8 cellular contexts compared by ENCODE assay signal in the genomic region with DNA sequence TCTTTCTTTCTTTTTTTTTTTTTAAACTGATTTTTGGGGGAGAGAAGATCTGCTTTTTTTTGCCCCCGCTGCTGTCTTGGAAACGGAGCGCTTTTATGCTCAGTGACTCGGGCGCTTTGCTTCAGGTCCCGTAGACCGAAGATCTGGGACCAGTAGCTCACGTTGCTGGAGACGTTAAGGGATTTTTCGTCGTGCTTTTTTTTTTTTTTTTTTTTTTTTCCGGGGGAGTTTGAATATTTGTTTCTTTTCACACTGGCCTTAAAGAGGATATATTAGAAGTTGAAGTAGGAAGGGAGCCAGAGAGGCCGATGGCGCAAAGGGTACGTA. TPM values are rescaled to one million over a fixed set of nuclear protein-coding genes. Genes with fewer than 3 reads are reported as not detected.
DNase-seq lines count a peak whose midpoint lies in the region; ATAC-seq and TF ChIP-seq lines count a peak whose summit lies in the region.

No MANE protein-coding gene starts in this region.

- peak overlapping the region; percentile 43 to 89 (median 73) for H3K4me3 Mint-ChIP-seq in naive thymus-derived CD8-positive, alpha-beta T cell

- H3K36me3 Mint-ChIP-seq in naive thymus-derived CD8-positive, alpha-beta T cell: peaks cover 0 to 5% (median 2%) of the 10 kb centered on the region in 3 donors

- peak overlapping the region; percentile 51 to 59 for H3K9ac ChIP-seq in duodenal mucosa (ENCODE audit: low read depth in 1 of 2, low read length in 2 of 2)

- H3K36me3 ChIP-seq in duodenal mucosa (ENCODE audit: control insufficient read depth in 1 of 2, insufficient read depth in 2 of 2, low read length in 2 of 2): no peaks in the 10 kb centered on the region

- POLR2A ChIA-PET in naive thymus-derived CD8-positive, alpha-beta T cell (lab: Charles Lee): no interaction called here

- in situ Hi-C loops in GM13976 (cut with MboI; ENCODE audit: low sequenced_read_pairs, unreplicated experiment): loop anchor here (25.0 kb wide), 1 partner anchor 798 kb away; no protein-coding TSS in a partner anchor

- H3K4me3 ChIP-seq in AG10803 (ENCODE audit: low read length) (peak overlapping the region; percentile 88), duodenal mucosa (ENCODE audit: low read depth in 1 of 2, low read length in 2 of 2) (peak overlapping the region; percentile 76 to 77)

- H3K9me3 ChIP-seq in duodenal mucosa (ENCODE audit: control insufficient read depth in 1 of 2, low read length in 2 of 2): no peaks in the 10 kb centered on the region

- peaks cover 0 to 10% (median 0%) of the 10 kb centered on the region in 9 donors for H3K9me3 Mint-ChIP-seq in naive thymus-derived CD8-positive, alpha-beta T cell

- no peak for DNase-seq in AG10803 (ENCODE audit: low read depth)
- DNase-seq in LHCN-M2 (ENCODE audit: low read depth): peak; percentile 8
- DNase-seq in naive thymus-derived CD8-positive, alpha-beta T cell: no peak
- DNase-seq in RPMI8226: no peak
- DNase-seq in GM13976 (ENCODE audit: low spot score): no peak
- DNase-seq in SKM-1 (lab: John Stamatoyannopoulos, UW; ENCODE audit: unreplicated experiment): no peak

- H3K27me3 Mint-ChIP-seq in naive thymus-derived CD8-positive, alpha-beta T cell: peaks cover 28 to 94% (median 67%) of the 10 kb centered on the region in 5 donors

- peaks cover 17 to 55% (median 48%) of the 10 kb centered on the region in 4 donors for H3K4me1 Mint-ChIP-seq in naive thymus-derived CD8-positive, alpha-beta T cell

- ATAC-seq in naive thymus-derived CD8-positive, alpha-beta T cell: no peak
- no peak for ATAC-seq in HG02642 (IDR thresholded peaks at IDR 0.05; ENCODE audit: poor library complexity, unreplicated experiment)

- TF ChIP-seq CTCF in AG10803 (conservative IDR thresholded peaks at IDR 0.05; ENCODE audit: low read length) (no peak), GM13976 (IDR thresholded peaks at IDR 0.05; ENCODE audit: borderline replicate concordance, control extremely low read depth, extremely low read depth, insufficient read depth, missing control alignments) (no peak)

- no peak overlapping the region for H3K27ac Mint-ChIP-seq in naive thymus-derived CD8-positive, alpha-beta T cell

- H3K4me1 ChIP-seq in duodenal mucosa (ENCODE audit: control insufficient read depth in 1 of 2, insufficient read depth in 2 of 2, low read length in 2 of 2): peaks cover 8 to 25% of the 10 kb centered on the region in 2 donors

- H3K27ac ChIP-seq in duodenal mucosa (ENCODE audit: low read depth, low read length): no peak overlapping the region

- peaks cover 42 to 73% of the 10 kb centered on the region in 2 donors for H3K27me3 ChIP-seq in duodenal mucosa (ENCODE audit: control insufficient read depth in 1 of 2, insufficient read depth in 2 of 2, low read length in 2 of 2)

RNA-seq across cellular contexts. Expression of a gene that starts 0.6 kb away (rescaled TPM):
- 2.9 and 3.3 TPM in 2 replicates for total RNA-seq in LHCN-M2 (2014; rRNA removed)
- 1.0 TPM for polyA plus RNA-seq in LHCN-M2 (2012)
- total RNA-seq in naive thymus-derived CD8-positive, alpha-beta T cell: not detected
- not detected for polyA plus RNA-seq in naive thymus-derived CD8-positive, alpha-beta T cell
